In genomic region chr3:94028093-94028837, GRCh38 we compare ENCODE assay signal across 12 cellular contexts. TPM values are rescaled to one million over a fixed set of nuclear protein-coding genes. Genes with fewer than 3 reads are reported as not detected.
DNase-seq lines count a peak whose midpoint lies in the region; ATAC-seq, FAIRE-seq and TF ChIP-seq lines count a peak whose summit lies in the region.
"Had no signal": no experiment of that assay in that cellular context is flagged by ENCODE, and none has a peak within 500 bp of the region (broad histone marks: within the 10 kb centered on the region; RNA-seq: fewer than 3 reads in every experiment).

Gene STX19, minus strand, starts transcription at chr3:94028597. Its CDS starts 13,328 bp downstream, at chr3:94015269.

- H3K9ac ChIP-seq in mucosa of stomach (ENCODE audit: low read length): peak within 1 kb of the TSS; percentile 81
- H3K9ac ChIP-seq: KMS-11 had no signal

- no peak for TF ChIP-seq CTCF in bronchial epithelial cell (IDR thresholded peaks at IDR 0.05; ENCODE audit: insufficient read depth, low read length, severe bottlenecking)

- DNase-seq in DMS153 treated with DMSO at 0.1 percent for 48 hours (lab: John Stamatoyannopoulos, UW; ENCODE audit: unreplicated experiment) (peak; percentile 76), NCI-H146 (lab: John Stamatoyannopoulos, UW) (peak; percentile 81), bronchial epithelial cell (ENCODE audit: low read depth) (peak; percentile 91), HK-2 (ENCODE audit: unreplicated experiment) (no peak), COLO829 (ENCODE audit: low spot score) (no peak)
- DNase-seq in activated CD8-positive, alpha-beta memory T cell treated with anti-CD3 and anti-CD28 coated beads for 24 hours: no peak
- DNase-seq: NCI-H524 treated with DMSO at 0.1 percent for 48 hours, Right ventricle myocardium superior had no signal

- H3K27me3 ChIP-seq in bronchial epithelial cell (ENCODE audit: control insufficient read depth, insufficient read depth, low read length): no peaks in the 10 kb centered on the region
- H3K27me3 ChIP-seq in mucosa of stomach (ENCODE audit: control insufficient read depth, insufficient read depth, low read length): no peaks in the 10 kb centered on the region

- H3K9me3 ChIP-seq in mucosa of stomach (ENCODE audit: control insufficient read depth, low read length): no peaks in the 10 kb centered on the region

- FAIRE-seq in bronchial epithelial cell (lab: Jason Lieb, UNC): no peak

- ATAC-seq in GM21576 (IDR thresholded peaks at IDR 0.05; ENCODE audit: unreplicated experiment): no peak

- H3K36me3 ChIP-seq in bronchial epithelial cell (ENCODE audit: control insufficient read depth, insufficient read depth, low read length) (no peaks in the 10 kb centered on the region), mucosa of stomach (ENCODE audit: control insufficient read depth, insufficient read depth, low read length) (no peaks in the 10 kb centered on the region)

- H3K4me3 ChIP-seq in bronchial epithelial cell (ENCODE audit: low read depth, low read length) (peak within 1 kb of the TSS; percentile 55), mucosa of stomach (ENCODE audit: low read length) (peak within 1 kb of the TSS; percentile 38)

- H3K4me1 ChIP-seq in mucosa of stomach (ENCODE audit: control insufficient read depth, insufficient read depth, low read length): peaks cover 8% of the 10 kb centered on the region

RNA-seq across cellular contexts. Expression of gene STX19, which starts in this region (rescaled TPM):
- total RNA-seq in bronchial epithelial cell: 0.53 and 5.1 TPM in 2 replicates
- total RNA-seq: B cell, Right ventricle myocardium superior had no signal

Comparison
In these comparisons a context has a peak if more than half of its experiments do, and no peak if none do; other contexts are left out.
1. DNase-seq: peak in DMS153 treated with DMSO at 0.1 percent for 48 hours (single experiment), NCI-H146 (single experiment) and bronchial epithelial cell (single experiment); none in HK-2 (single experiment), COLO829 (single experiment) and activated CD8-positive, alpha-beta memory T cell treated with anti-CD3 and anti-CD28 coated beads for 24 hours (single experiment).